24 cellular contexts compared by ENCODE assay signal in the genomic region with DNA sequence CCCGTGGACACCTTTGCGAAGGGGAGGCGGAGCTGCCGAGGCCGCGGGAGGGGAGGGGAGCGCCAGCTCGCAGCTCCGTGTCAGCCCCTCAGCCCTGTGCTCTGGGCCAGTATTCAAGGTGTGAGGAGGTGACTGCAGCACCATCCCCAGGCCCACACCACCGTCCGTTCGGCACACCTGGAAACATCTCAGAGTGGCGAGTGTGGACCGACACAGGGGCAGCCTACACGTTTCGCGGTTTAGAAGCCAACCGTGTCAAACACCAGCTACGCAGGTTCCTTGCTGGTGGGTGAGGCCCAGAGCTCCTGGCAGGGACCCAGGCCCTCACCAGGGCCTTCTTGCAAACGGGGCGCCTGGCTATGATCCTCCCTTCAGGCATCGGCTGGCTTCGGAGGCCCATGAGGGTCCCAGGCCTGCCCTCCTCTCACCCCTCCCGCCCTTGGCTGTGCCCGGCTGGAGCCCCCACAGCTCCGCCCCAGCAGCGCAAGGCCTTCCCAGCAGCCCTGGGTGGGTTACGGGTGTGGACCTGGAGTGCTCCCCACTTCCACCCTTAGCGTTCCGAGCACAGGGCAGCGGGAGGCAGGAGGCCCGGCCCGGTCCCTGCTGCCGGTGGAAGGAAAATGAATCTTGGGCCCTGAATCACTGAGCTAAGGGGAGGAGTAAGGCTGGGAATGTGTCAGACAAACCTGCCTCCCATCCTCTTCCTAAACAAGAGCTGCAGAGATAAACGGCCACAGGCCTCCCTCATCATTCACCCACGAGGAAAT. TPM values are rescaled to one million over a fixed set of nuclear protein-coding genes. Genes with fewer than 3 reads are reported as not detected.
A peak's percentile ranks its signal among the peaks of the same experiment; 100 is the strongest.
DNase-seq lines count a peak whose midpoint lies in the region; ATAC-seq, FAIRE-seq and TF ChIP-seq lines count a peak whose summit lies in the region.
"Had no signal": no experiment of that assay in that cellular context is flagged by ENCODE, and none has a peak within 500 bp of the region (broad histone marks: within the 10 kb centered on the region; RNA-seq: fewer than 3 reads in every experiment).

No MANE protein-coding gene starts in this region.

- H3K4me3 Mint-ChIP-seq in neural crest cell = no peak overlapping the region
- H3K4me3 Mint-ChIP-seq: activated CD8-positive, alpha-beta memory T cell treated with anti-CD3 and anti-CD28 coated beads, Interleukin-2, amount 10 ng/mL, durations not matched to agents 7 days and 5 days; CD8-positive, alpha-beta T cell; central memory CD8-positive, alpha-beta T cell had no signal

- 89 to 91% (median 91%) methylated on average over 29 to 36 of the region's 36 CpGs for WGBS in heart left ventricle, 4 donors
- 68% methylated on average over 5 of the region's 36 CpGs for WGBS in K562 (ENCODE audit: insufficient coverage, low coverage, missing lambda C conversion rate)
- 92% methylated on average over 28 of the region's 36 CpGs for WGBS in hepatocyte (ENCODE audit: low lambda C conversion rate, missing lambda C conversion rate)

- H3K4me2 ChIP-seq in K562 (ENCODE audit: insufficient read depth, low read length) (no peak overlapping the region), hepatocyte (no peak overlapping the region)

- H2AFZ ChIP-seq in K562 (ENCODE audit: low read depth, low read length) (no peak overlapping the region), hepatocyte (no peak overlapping the region)

- H3K27ac ChIP-seq in heart left ventricle = no peak overlapping the region
- H3K27ac ChIP-seq in right atrium auricular region = no peak overlapping the region
- H3K27ac ChIP-seq in K562 (ENCODE audit: extremely low read depth, low read depth, low read length) = no peak overlapping the region
- peak overlapping the region; percentile 17 for H3K27ac ChIP-seq in upper lobe of right lung
- H3K27ac ChIP-seq in hepatocyte = no peak overlapping the region
- H3K27ac ChIP-seq: epithelial cell of prostate, HL-60, neutrophil, suprapubic skin had no signal

- intact Hi-C loops in heart left ventricle (cut with DNase I) (no loop called here), K562 (cut with micrococcal nuclease) (no loop called here), upper lobe of right lung (cut with DNase I) (no loop called here)

- H3K36me3 Mint-ChIP-seq in neural crest cell (ENCODE audit: low read depth) = peaks cover 11% of the 10 kb centered on the region

- H3K79me2 ChIP-seq in K562 (ENCODE audit: control insufficient read depth, insufficient read depth, low read length) = no peaks in the 10 kb centered on the region
- H3K79me2 ChIP-seq in hepatocyte = no peaks in the 10 kb centered on the region

- ATAC-seq in heart left ventricle (no peak), K562 (no peak), upper lobe of right lung (no peak), GM18519 (IDR thresholded peaks at IDR 0.05; ENCODE audit: low FRiP score, unreplicated experiment) (no peak), esophagus mucosa (no peak)
- ATAC-seq: activated CD8-positive, alpha-beta memory T cell treated with anti-CD3 and anti-CD28 coated beads, Interleukin-2, amount 10 ng/mL, durations not matched to agents 7 days and 5 days; CD8-positive, alpha-beta T cell; GM12878 had no signal

- TF ChIP-seq POLR2A in heart left ventricle (IDR thresholded peaks at IDR 0.05) (no peak), K562 (conservative IDR thresholded peaks at IDR 0.05) (no peak)

- H3K4me3 ChIP-seq in heart left ventricle = no peak overlapping the region
- no peak overlapping the region for H3K4me3 ChIP-seq in right atrium auricular region
- H3K4me3 ChIP-seq in K562 = no peak overlapping the region
- no peak overlapping the region for H3K4me3 ChIP-seq in upper lobe of right lung
- H3K4me3 ChIP-seq in hepatocyte = no peak overlapping the region
- H3K4me3 ChIP-seq: GM12878, suprapubic skin had no signal

- no peaks in the 10 kb centered on the region for H3K9me1 ChIP-seq in K562 (ENCODE audit: control insufficient read depth, insufficient read depth, low read length)

- BruUV-seq in K562 (replicated peaks; lab: Mats Ljungman, UMichigan) = no TSS peak

- H3K27me3 ChIP-seq in heart left ventricle (no peaks in the 10 kb centered on the region), right atrium auricular region (no peaks in the 10 kb centered on the region), K562 (ENCODE audit: control insufficient read depth in 2 of 2, insufficient read depth in 2 of 2, low read length in 2 of 2) (no peaks in the 10 kb centered on the region), upper lobe of right lung (no peaks in the 10 kb centered on the region), hepatocyte (no peaks in the 10 kb centered on the region)
- H3K27me3 ChIP-seq: neutrophil, suprapubic skin had no signal

- TF ChIP-seq CTCF in heart left ventricle (IDR thresholded peaks at IDR 0.05) (no peak), right atrium auricular region (IDR thresholded peaks at IDR 0.05) (no peak), K562 (IDR thresholded peaks at IDR 0.05 in 2 of 3, conservative IDR thresholded peaks at IDR 0.05 in 1 of 3; ENCODE audit: insufficient read depth in 2 of 3, low read depth in 1 of 3, low read length in 3 of 3) (no peak), neural crest cell (conservative IDR thresholded peaks at IDR 0.05) (no peak), upper lobe of right lung (IDR thresholded peaks at IDR 0.05) (no peak), hepatocyte (IDR thresholded peaks at IDR 0.05; ENCODE audit: poor library complexity) (no peak)

- H3K9me3 ChIP-seq in heart left ventricle = no peaks in the 10 kb centered on the region
- H3K9me3 ChIP-seq in right atrium auricular region = no peaks in the 10 kb centered on the region
- no peaks in the 10 kb centered on the region for H3K9me3 ChIP-seq in K562 (replicated peaks; ENCODE audit: control insufficient read depth, insufficient read depth, low read depth, low read length)
- no peaks in the 10 kb centered on the region for H3K9me3 ChIP-seq in upper lobe of right lung
- no peaks in the 10 kb centered on the region for H3K9me3 ChIP-seq in hepatocyte (ENCODE audit: low read depth)
- H3K9me3 ChIP-seq: neutrophil, suprapubic skin had no signal

- H4K20me1 ChIP-seq in K562 (replicated peaks; ENCODE audit: control insufficient read depth, insufficient read depth, low read length) (no peaks in the 10 kb centered on the region), hepatocyte (ENCODE audit: insufficient read depth, poor library complexity, severe bottlenecking) (no peaks in the 10 kb centered on the region)

- in situ Hi-C loops in K562 (cut with MboI) = no loop called here

- H3K9ac ChIP-seq in K562 (ENCODE audit: insufficient read depth in 1 of 2, low read depth in 2 of 2, low read length in 2 of 2) = no peak overlapping the region

- DNase-seq in heart left ventricle = peak in 3 of 5 donors; percentile 16 to 40 (median 20)
- DNase-seq in right atrium auricular region (ENCODE audit: low spot score) = no peak
- no peak for DNase-seq in K562 (ENCODE audit: extremely low read depth in 1 of 4, low spot score in 3 of 4)
- no peak for DNase-seq in neural crest cell (ENCODE audit: low read depth, low spot score)
- DNase-seq in upper lobe of right lung = peak; percentile 59
- no peak for DNase-seq in hepatocyte (ENCODE audit: low spot score)
- DNase-seq: activated CD4-positive, alpha-beta T cell treated with anti-CD3 and anti-CD28 coated beads for 1 hour; activated CD8-positive, alpha-beta memory T cell treated with anti-CD3 and anti-CD28 coated beads, Interleukin-2, amount 10 ng/mL, durations not matched to agents 7 days and 5 days; foreskin melanocyte; midbrain; NCI-H1417 treated with DMSO at 0.1 percent for 48 hours; NCI-H524; RPMI8226; stimulated activated CD8-positive, alpha-beta memory T cell treated with anti-CD3 and anti-CD28 coated beads, Interleukin-4, amount 100 ng/mL, for 48 hours had no signal

- TF ChIP-seq EP300 in K562 (IDR thresholded peaks at IDR 0.05; ENCODE audit: low read length) = no peak

- CTCF ChIA-PET in K562 (lab: Yijun Ruan, JAX; ENCODE audit: low intra/inter-chr PET ratio) = no interaction called here

- H3K27me3 Mint-ChIP-seq in neural crest cell (ENCODE audit: low read depth) = no peaks in the 10 kb centered on the region
- H3K27me3 Mint-ChIP-seq: activated CD8-positive, alpha-beta memory T cell treated with anti-CD3 and anti-CD28 coated beads, Interleukin-2, amount 10 ng/mL, durations not matched to agents 7 days and 5 days; central memory CD8-positive, alpha-beta T cell had no signal

- no peaks in the 10 kb centered on the region for H3K9me3 Mint-ChIP-seq in neural crest cell
- H3K9me3 Mint-ChIP-seq: CD8-positive, alpha-beta T cell; central memory CD8-positive, alpha-beta T cell had no signal

- FAIRE-seq in K562 (lab: Jason Lieb, UNC) = no peak
- FAIRE-seq: GM12878, GM19239 had no signal

- no peaks in the 10 kb centered on the region for H3K9me2 ChIP-seq in hepatocyte (replicated peaks; ENCODE audit: insufficient read depth)

- peak overlapping the region; percentile 78 for H3K27ac Mint-ChIP-seq in neural crest cell (ENCODE audit: unreplicated experiment)
- H3K27ac Mint-ChIP-seq: activated CD8-positive, alpha-beta memory T cell treated with anti-CD3 and anti-CD28 coated beads, Interleukin-2, amount 10 ng/mL, durations not matched to agents 7 days and 5 days; CD8-positive, alpha-beta T cell had no signal

- peaks cover 0 to 21% (median 7%) of the 10 kb centered on the region in 12 donors for H3K4me1 ChIP-seq in heart left ventricle
- H3K4me1 ChIP-seq in right atrium auricular region = peaks cover 0 to 18% of the 10 kb centered on the region in 2 donors
- no peaks in the 10 kb centered on the region for H3K4me1 ChIP-seq in K562 (replicated peaks in 1 of 2; ENCODE audit: control insufficient read depth in 2 of 2, insufficient read depth in 2 of 2, low read length in 2 of 2)
- H3K4me1 ChIP-seq in upper lobe of right lung = peaks cover 17% of the 10 kb centered on the region
- H3K4me1 ChIP-seq in hepatocyte (ENCODE audit: insufficient read depth) = no peaks in the 10 kb centered on the region

- H3K4me1 Mint-ChIP-seq in neural crest cell = no peaks in the 10 kb centered on the region
- H3K4me1 Mint-ChIP-seq: activated CD8-positive, alpha-beta memory T cell treated with anti-CD3 and anti-CD28 coated beads, Interleukin-2, amount 10 ng/mL, durations not matched to agents 7 days and 5 days; central memory CD8-positive, alpha-beta T cell had no signal

- TF ChIP-seq RAD21 in K562 (CRISPR knock-in tag; conservative IDR thresholded peaks at IDR 0.05 in 1 of 2, IDR thresholded peaks at IDR 0.05 in 1 of 2) = no peak

- POLR2A ChIA-PET in K562 (lab: Yijun Ruan, JAX) = no interaction called here

- H3K36me3 ChIP-seq in heart left ventricle = peaks cover 0 to 43% (median 5%) of the 10 kb centered on the region in 9 donors
- H3K36me3 ChIP-seq in right atrium auricular region = peaks cover 20% of the 10 kb centered on the region
- H3K36me3 ChIP-seq in K562 (ENCODE audit: control insufficient read depth, insufficient read depth, low read length) = peaks cover 6% of the 10 kb centered on the region; the same call in 1 of the 3 replicates
- H3K36me3 ChIP-seq in upper lobe of right lung = no peaks in the 10 kb centered on the region
- no peaks in the 10 kb centered on the region for H3K36me3 ChIP-seq in hepatocyte (replicated peaks; ENCODE audit: insufficient read depth, low read depth)

RNA-seq across cellular contexts. Expression of a gene that starts 1.2 kb away (rescaled TPM):
- total RNA-seq in heart left ventricle (1 to 10 TPM in 1 of 9 donors, under 1 TPM in 7, not detected in 1; 0.07 to 3.1 (median 0.43) TPM), right atrium auricular region (1 to 10 TPM in 1 of 2 donors, under 1 TPM in 1; 0.59 to 2.7 TPM), K562 (2014; rRNA removed) (0.05 TPM in 1 of 2 replicates, not detected in the other), K562 (2014; rRNA removed; fragmentation: Illumina TruSeq; extraction: Trizol) (not detected in 2 replicates), K562 (2015; rRNA removed; fragmentation: Illumina TruSeq; extraction: Trizol) (0.04 TPM in 1 of 2 replicates, not detected in the other), K562 (2021) (0.13 and 0.24 TPM in 2 replicates), neural crest cell (0.66 and 1.9 TPM in 2 replicates), upper lobe of right lung (21.2 TPM), esophagus mucosa (0.08 TPM), hepatocyte (0.20 TPM in 1 of 2 replicates, not detected in the other)
- polyA plus RNA-seq in heart left ventricle (under 1 TPM; 0.15 to 0.18 TPM), K562 (2011; rRNA removed) (not detected in 2 replicates), K562 (2014; fragmentation: Illumina TruSeq; extraction: Trizol) (0.06 and 0.10 TPM in 2 replicates), K562 (2014; fragmentation: Nextera tagmentation; extraction: Ambion mirVana) (not detected), K562 (2014; rRNA removed) (0.05 TPM in 2 replicates), hepatocyte (0.23 and 0.92 TPM in 2 replicates)
- total RNA-seq in K562 (2011; cell fraction: chromatin; rRNA removed; ENCODE audit: low replicate concordance) = 0.26 and 0.49 TPM in 2 replicates
- total RNA-seq in K562 (2011; cell fraction: nucleolus; rRNA removed) = 0.13 and 0.33 TPM in 2 replicates
- 0.22 and 0.23 TPM in 2 replicates for total RNA-seq in K562 (2011; cell fraction: nucleoplasm; rRNA removed)
- polyA plus RNA-seq in K562 (2011; cell fraction: cytosol; rRNA removed) = 0.03 and 0.06 TPM in 2 replicates
- 0.11 TPM in 2 replicates for polyA plus RNA-seq in K562 (2011; cell fraction: nucleus; rRNA removed)
- 0.13 and 0.36 TPM in 2 replicates for polyA plus RNA-seq in K562 (2012)
- not detected in 2 replicates for polyA minus RNA-seq in K562 (2011; rRNA and poly(A)+ RNA removed)
- not detected in 2 replicates for polyA minus RNA-seq in K562 (2011; cell fraction: cytosol; rRNA and poly(A)+ RNA removed)
- 0.11 TPM in 1 of 2 replicates, not detected in the other for polyA minus RNA-seq in K562 (2011; cell fraction: nucleus; rRNA and poly(A)+ RNA removed)

Comparison
In these comparisons a context has a peak if more than half of its experiments do, and no peak if none do; other contexts are left out.
1. DNase-seq: peak in heart left ventricle (3 of 5) and upper lobe of right lung (single experiment); none in right atrium auricular region (single experiment), K562 (0 of 4), neural crest cell (single experiment) and hepatocyte (single experiment).